ENCODE assay signal across 17 cellular contexts in the genomic region with DNA sequence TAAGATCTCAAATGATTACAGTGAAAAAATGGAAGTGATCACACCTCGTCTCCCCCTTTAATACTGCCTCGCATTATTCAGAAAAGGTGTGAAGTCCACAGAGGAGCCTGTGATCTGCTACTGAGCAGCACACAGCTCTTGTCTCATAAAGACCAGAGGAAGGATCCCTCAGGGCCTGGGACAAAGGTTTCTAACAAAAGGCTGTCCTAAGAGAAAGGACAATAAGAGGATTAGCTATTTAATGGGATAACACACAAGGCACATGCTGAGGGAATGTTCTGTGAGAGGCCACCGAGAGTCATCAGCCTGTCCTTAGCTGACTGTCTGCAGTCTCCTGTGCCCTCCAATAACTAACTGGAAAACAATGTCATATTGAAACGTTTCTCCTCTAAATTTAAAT. TPM values are rescaled to one million over a fixed set of nuclear protein-coding genes. Genes with fewer than 3 reads are reported as not detected.
DNase-seq lines count a peak whose midpoint lies in the region; ATAC-seq lines count a peak whose summit lies in the region.
"Had no signal": no experiment of that assay in that cellular context is flagged by ENCODE, and none has a peak within 500 bp of the region (broad histone marks: within the 10 kb centered on the region; RNA-seq: fewer than 3 reads in every experiment).

No MANE protein-coding gene starts in this region.

- H3K4me1 Mint-ChIP-seq in activated T-helper 17 cell treated with anti-CD3 and anti-CD28 coated beads, Interleukin-2, amount 50 U/mL, for 72 hours: no peaks in the 10 kb centered on the region
- no peaks in the 10 kb centered on the region for H3K4me1 Mint-ChIP-seq in activated naive CD4-positive, alpha-beta T cell treated with anti-CD3 and anti-CD28 coated beads for 36 hours (ENCODE audit: low read depth)
- H3K4me1 Mint-ChIP-seq: B cell had no signal

- no peak overlapping the region for H3K4me3 Mint-ChIP-seq in activated T-helper 17 cell treated with anti-CD3 and anti-CD28 coated beads, Interleukin-2, amount 50 U/mL, for 72 hours
- H3K4me3 Mint-ChIP-seq in activated naive CD4-positive, alpha-beta T cell treated with anti-CD3 and anti-CD28 coated beads for 36 hours: no peak overlapping the region
- H3K4me3 Mint-ChIP-seq: B cell; CD4-positive, alpha-beta T cell had no signal

- no peak overlapping the region for H3K27ac Mint-ChIP-seq in activated T-helper 17 cell treated with anti-CD3 and anti-CD28 coated beads, Interleukin-2, amount 50 U/mL, for 72 hours
- H3K27ac Mint-ChIP-seq in activated naive CD4-positive, alpha-beta T cell treated with anti-CD3 and anti-CD28 coated beads for 36 hours: no peak overlapping the region
- H3K27ac Mint-ChIP-seq: B cell; CD4-positive, alpha-beta T cell had no signal

- H3K27me3 Mint-ChIP-seq in activated T-helper 17 cell treated with anti-CD3 and anti-CD28 coated beads, Interleukin-2, amount 50 U/mL, for 72 hours: no peaks in the 10 kb centered on the region
- no peaks in the 10 kb centered on the region for H3K27me3 Mint-ChIP-seq in activated naive CD4-positive, alpha-beta T cell treated with anti-CD3 and anti-CD28 coated beads for 36 hours (ENCODE audit: low read depth)
- H3K27me3 Mint-ChIP-seq: B cell; CD4-positive, alpha-beta T cell had no signal

- no peak for ATAC-seq in activated T-helper 17 cell treated with anti-CD3 and anti-CD28 coated beads, Interleukin-2, amount 50 U/mL, for 72 hours (replicated peaks)
- no peak for ATAC-seq in HG03378 (IDR thresholded peaks at IDR 0.05; ENCODE audit: unreplicated experiment)
- ATAC-seq: HepG2 had no signal

- CTCF ChIA-PET in activated naive CD4-positive, alpha-beta T cell treated with anti-CD3 and anti-CD28 coated beads for 36 hours (lab: Charles Lee): no interaction called here

- no peak overlapping the region for H3K4me3 ChIP-seq in H7 (ENCODE audit: insufficient read depth, low read depth, low read length)

- intact Hi-C loops in activated naive CD4-positive, alpha-beta T cell treated with anti-CD3 and anti-CD28 coated beads for 36 hours (cut with micrococcal nuclease): loop anchor here (5.0 kb wide), 1 partner anchor 273 kb away; a partner anchor contains a TSS

- DNase-seq in D341Med (ENCODE audit: low spot score): peak; percentile 65
- peak; percentile 46 for DNase-seq in H7
- DNase-seq in NCI-H82 (lab: John Stamatoyannopoulos, UW): peak; percentile 99
- DNase-seq in iPS-NIHi11 (ENCODE audit: low spot score): peak; percentile 45
- no peak for DNase-seq in ACHN
- no peak for DNase-seq in activated naive CD4-positive, alpha-beta T cell treated with anti-CD3 and anti-CD28 coated beads for 36 hours
- DNase-seq: 8988T; C1 segment of cervical spinal cord; CD4-positive, alpha-beta T cell; DND-41; GF-D8 had no signal

- no peaks in the 10 kb centered on the region for H3K27me3 ChIP-seq in H7 (ENCODE audit: control insufficient read depth, insufficient read depth, low read length)

- H3K9me3 Mint-ChIP-seq in activated T-helper 17 cell treated with anti-CD3 and anti-CD28 coated beads, Interleukin-2, amount 50 U/mL, for 72 hours: no peaks in the 10 kb centered on the region
- H3K9me3 Mint-ChIP-seq in activated naive CD4-positive, alpha-beta T cell treated with anti-CD3 and anti-CD28 coated beads for 36 hours: no peaks in the 10 kb centered on the region
- H3K9me3 Mint-ChIP-seq: CD4-positive, alpha-beta T cell had no signal

- peaks cover 18% of the 10 kb centered on the region for H3K36me3 ChIP-seq in H7 (replicated peaks; ENCODE audit: control insufficient read depth, insufficient read depth, low read length)

- in situ Hi-C loops in ACHN (cut with HindIII; ENCODE audit: low pct_ligation_motif_present, low pct_unique_long_range_greater_than_20kb, low sequenced_read_pairs): no loop called here

- peaks cover 40% of the 10 kb centered on the region for H3K36me3 Mint-ChIP-seq in activated T-helper 17 cell treated with anti-CD3 and anti-CD28 coated beads, Interleukin-2, amount 50 U/mL, for 72 hours (ENCODE audit: low read depth)
- peaks cover 22% of the 10 kb centered on the region for H3K36me3 Mint-ChIP-seq in activated naive CD4-positive, alpha-beta T cell treated with anti-CD3 and anti-CD28 coated beads for 36 hours (ENCODE audit: low read depth)

RNA-seq across cellular contexts. Expression of a gene that starts 26.7 kb away (rescaled TPM):
- total RNA-seq in H7 (2014; rRNA removed; shearing (Covaris generic)): 70.2 and 85.5 TPM in 2 replicates
- total RNA-seq in activated T-helper 17 cell treated with anti-CD3 and anti-CD28 coated beads, Interleukin-2, amount 50 U/mL, for 72 hours: 10 to 100 TPM; 24.0 to 53.5 TPM
- 10 to 100 TPM; 46.8 to 49.3 TPM for total RNA-seq in activated naive CD4-positive, alpha-beta T cell treated with anti-CD3 and anti-CD28 coated beads for 36 hours

RNA-seq across cellular contexts. Expression of a gene that starts 36.3 kb away (rescaled TPM):
- 0.17 and 0.37 TPM in 2 replicates for total RNA-seq in H7 (2014; rRNA removed; shearing (Covaris generic))
- total RNA-seq in activated T-helper 17 cell treated with anti-CD3 and anti-CD28 coated beads, Interleukin-2, amount 50 U/mL, for 72 hours: 1 to 10 TPM in 1 of 2 donors, under 1 TPM in 1; 0.89 to 1.0 TPM
- under 1 TPM; 0.62 to 0.72 TPM for total RNA-seq in activated naive CD4-positive, alpha-beta T cell treated with anti-CD3 and anti-CD28 coated beads for 36 hours
- total RNA-seq: H4, HT1080 had no signal

Comparison
In these comparisons a context has a peak if more than half of its experiments do, and no peak if none do; other contexts are left out.
1. DNase-seq: peak in D341Med (single experiment), H7 (single experiment), NCI-H82 (single experiment) and iPS-NIHi11 (single experiment); none in ACHN (single experiment) and activated naive CD4-positive, alpha-beta T cell treated with anti-CD3 and anti-CD28 coated beads for 36 hours (single experiment).